Comparison of ENCODE assay signal across 22 cellular contexts in genomic region chr12:102496571-102496970, GRCh38. TPM values are rescaled to one million over a fixed set of nuclear protein-coding genes. Genes with fewer than 3 reads are reported as not detected.
DNase-seq lines count a peak whose midpoint lies in the region; ATAC-seq and TF ChIP-seq lines count a peak whose summit lies in the region.
"Had no signal": no experiment of that assay in that cellular context is flagged by ENCODE, and none has a peak within 500 bp of the region (broad histone marks: within the 10 kb centered on the region; RNA-seq: fewer than 3 reads in every experiment).

No MANE protein-coding gene starts in this region.

- no peak for TF ChIP-seq POLR2A in lower leg skin (IDR thresholded peaks at IDR 0.05)

- TF ChIP-seq CTCF in AG09309 (IDR thresholded peaks at IDR 0.05; ENCODE audit: control insufficient read depth, insufficient read depth, low read depth, low read length, missing control alignments) (no peak), fibroblast of villous mesenchyme (IDR thresholded peaks at IDR 0.05; ENCODE audit: insufficient read depth, low read depth, low read length) (no peak), lower leg skin (IDR thresholded peaks at IDR 0.05) (no peak)

- H3K9ac ChIP-seq in GM23248, result no peak overlapping the region
- H3K9ac ChIP-seq: BLaER1 treated with 17β-estradiol and CSF1 and Interleukin-3, amounts not matched to agents 10 nM and 100 nM had no signal

- peak overlapping the region; percentile 2 for H3K4me2 ChIP-seq in GM23248 (ENCODE audit: unreplicated experiment)

- peak; percentile 25 for DNase-seq in AG09309 (ENCODE audit: low read depth)
- DNase-seq in EH (ENCODE audit: low read depth), result peak; percentile 51
- DNase-seq in GM23248, result no peak
- peak; percentile 78 for DNase-seq in fibroblast of villous mesenchyme (ENCODE audit: low read depth)
- no peak for DNase-seq in lower leg skin (ENCODE audit: low spot score in 2 of 2)
- no peak for DNase-seq in superior temporal gyrus (ENCODE audit: extremely low spot score)
- no peak for DNase-seq in NCI-H2081 treated with DMSO at 0.1 percent for 48 hours (lab: John Stamatoyannopoulos, UW)
- DNase-seq: CD4-positive, alpha-beta T cell; CD8-positive, alpha-beta memory T cell; DMS 273 treated with DMSO at 0.1 percent for 48 hours; DMS79; GF-D8; GOT3; HFFc6 had no signal

- no peaks in the 10 kb centered on the region for H4K20me1 ChIP-seq in GM23248 (ENCODE audit: insufficient read depth)
- H4K20me1 ChIP-seq: BLaER1 treated with 17β-estradiol and CSF1 and Interleukin-3, amounts not matched to agents 10 nM and 100 nM had no signal

- no peak overlapping the region for H3K27ac ChIP-seq in GM23248
- H3K27ac ChIP-seq: 22Rv1; BLaER1 treated with 17β-estradiol and CSF1 and Interleukin-3, amounts not matched to agents 10 nM and 100 nM had no signal

- no peaks in the 10 kb centered on the region for H3K9me3 ChIP-seq in GM23248 (ENCODE audit: low read depth)
- H3K9me3 ChIP-seq: HAP-1 had no signal

- 7% methylated on average over 6 of the region's 6 CpGs for whole genome bisulfite sequencing in GM23248 (ENCODE audit: low coverage in 1 of 2, low lambda C conversion rate in 2 of 2, missing lambda C conversion rate in 2 of 2), 2 experiments
- 47 to 51% methylated on average over 6 of the region's 6 CpGs for WGBS in lower leg skin, 2 donors

- no peaks in the 10 kb centered on the region for H3K9me2 ChIP-seq in GM23248 (ENCODE audit: insufficient read depth)

- no peaks in the 10 kb centered on the region for H3K36me3 ChIP-seq in GM23248 (ENCODE audit: low read depth)
- H3K36me3 ChIP-seq: BLaER1 treated with 17β-estradiol and CSF1 and Interleukin-3, amounts not matched to agents 10 nM and 100 nM; HAP-1 had no signal

- intact Hi-C loops in lower leg skin (cut with DNase I; ENCODE audit: low total_unique reads), result loop anchor here (1.0 kb wide), 1 partner anchor 10 kb away; no protein-coding TSS in a partner anchor

- H3K79me2 ChIP-seq in GM23248 (ENCODE audit: insufficient read depth), result no peaks in the 10 kb centered on the region

- peak overlapping the region; percentile 60; the same call in 1 of the 2 replicates for H2AFZ ChIP-seq in GM23248

- H3K4me3 ChIP-seq in AG09309 (ENCODE audit: control insufficient read depth, low read depth, low read length) (no peak overlapping the region), GM23248 (no peak overlapping the region), fibroblast of villous mesenchyme (ENCODE audit: low read depth, low read length) (no peak overlapping the region), lower leg skin (ENCODE audit: low read depth, poor library complexity, severe bottlenecking) (no peak overlapping the region)
- H3K4me3 ChIP-seq: BLaER1 treated with 17β-estradiol and CSF1 and Interleukin-3, amounts not matched to agents 10 nM and 100 nM; GM12878; HAP-1 had no signal

- H3F3A ChIP-seq in GM23248 (ENCODE audit: insufficient read depth), result no peaks in the 10 kb centered on the region

- in situ Hi-C loops in GM23248 (cut with MboI), result loop anchor here (25.0 kb wide), 1 partner anchor 559 kb away; no protein-coding TSS in a partner anchor

- H3K4me1 ChIP-seq in GM23248 (ENCODE audit: insufficient read depth), result 0 out of 2 replicates have a peak, but pooled peaks cover 2% of the 10 kb centered on the region
- H3K4me1 ChIP-seq: HAP-1 had no signal

- ATAC-seq in HG03039 (IDR thresholded peaks at IDR 0.05; ENCODE audit: unreplicated experiment), result no peak
- ATAC-seq: GM12878 had no signal

- H3K27me3 ChIP-seq in GM23248 (replicated peaks; ENCODE audit: insufficient read depth), result no peaks in the 10 kb centered on the region
- H3K27me3 ChIP-seq: BLaER1 treated with 17β-estradiol and CSF1 and Interleukin-3, amounts not matched to agents 10 nM and 100 nM had no signal

RNA-seq across cellular contexts. Expression of gene IGF1, which starts 16.2 kb away (rescaled TPM):
- total RNA-seq in GM23248 (2014; rRNA removed; shearing (Covaris generic)), result 1.4 and 2.9 TPM in 2 replicates
- polyA plus RNA-seq in GM23248 (2016; fragmentation: Nextera tagmentation; extraction: Ambion mirVana), result 2.1 and 2.3 TPM in 2 replicates
- total RNA-seq in fibroblast of villous mesenchyme (under 0.01 and 0.64 TPM in 2 replicates), lower leg skin (10 to 100 TPM in 1 of 4 donors, 1 to 10 TPM in 2, under 1 TPM in 1; 0.84 to 42.3 (median 4.9) TPM)
- total RNA-seq: B cell; CD4-positive, alpha-beta T cell; G401 had no signal
- polyA plus RNA-seq: CD14-positive monocyte; CD8-positive, alpha-beta memory T cell had no signal

Comparison
In these comparisons a context has a peak if more than half of its experiments do, and no peak if none do; other contexts are left out.
1. DNase-seq: peak in AG09309 (single experiment), EH (single experiment) and fibroblast of villous mesenchyme (single experiment); none in GM23248 (single experiment), lower leg skin (0 of 2), superior temporal gyrus (single experiment) and NCI-H2081 treated with DMSO at 0.1 percent for 48 hours (single experiment).